In the genomic region with DNA sequence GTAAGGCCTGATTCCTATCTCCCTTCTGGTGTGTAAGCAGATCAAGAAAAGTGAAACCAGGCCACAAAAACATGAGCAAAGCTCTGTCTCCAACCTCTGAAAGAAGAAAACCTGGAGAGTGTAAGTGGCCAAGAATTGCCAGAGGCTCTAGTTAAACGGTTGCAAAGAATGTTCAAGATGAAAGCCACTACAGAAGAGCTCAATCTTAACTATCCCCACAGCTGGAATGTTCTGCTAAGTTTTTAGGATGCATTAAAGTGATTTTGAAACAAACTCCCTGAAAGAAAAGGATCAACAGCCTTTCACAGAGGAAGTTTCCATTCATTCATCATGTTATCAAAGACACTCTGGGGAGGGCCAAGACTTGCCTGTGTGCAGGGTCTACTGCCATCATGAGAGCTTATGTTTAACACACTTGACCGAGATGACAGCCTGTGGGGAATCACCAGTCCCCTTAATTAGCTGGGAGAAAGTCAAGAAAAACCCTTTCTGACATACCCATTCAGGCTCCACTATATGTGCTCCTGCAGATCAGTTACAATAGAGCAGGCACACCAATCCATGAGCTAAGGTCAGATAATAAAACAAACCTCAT, we compare ENCODE assay signal across 1 cellular context.
TF ChIP-seq lines count a peak whose summit lies in the region.

No MANE protein-coding gene starts in this region.

TF ChIP-seq in GM12878, 131 proteins besides CTCF, POLR2A, EP300 and RAD21 (continued from another document):
- TF ChIP-seq PKNOX1 (IDR thresholded peaks at IDR 0.05) (no peak), NR2C2 (IDR thresholded peaks at IDR 0.05; ENCODE audit: borderline replicate concordance, control insufficient read depth, insufficient read length, low read depth) (no peak), JUNB (IDR thresholded peaks at IDR 0.05) (no peak), CEBPB (IDR thresholded peaks at IDR 0.05; ENCODE audit: borderline replicate concordance in 1 of 2, low read depth in 2 of 2, low read length in 2 of 2) (no peak), JUND (IDR thresholded peaks at IDR 0.05; ENCODE audit: low read depth, low read length) (no peak), BCLAF1 (IDR thresholded peaks at IDR 0.05) (no peak), HCFC1 (IDR thresholded peaks at IDR 0.05; ENCODE audit: low read length) (no peak), ATF2 (IDR thresholded peaks at IDR 0.05; ENCODE audit: low read length) (no peak), HSF1 (IDR thresholded peaks at IDR 0.05; ENCODE audit: low read depth, low read length) (no peak), KAT2A (conservative IDR thresholded peaks at IDR 0.05; ENCODE audit: control insufficient read depth, low read depth, low read length) (no peak), MTA2 (IDR thresholded peaks at IDR 0.05; ENCODE audit: low read depth) (peak; percentile 34; the same call in 1 of the 2 replicates), RBBP5 (conservative IDR thresholded peaks at IDR 0.05) (no peak), RB1 (IDR thresholded peaks at IDR 0.05; ENCODE audit: borderline replicate concordance) (no peak), WRNIP1 (IDR thresholded peaks at IDR 0.05; ENCODE audit: borderline replicate concordance, low read depth, low read length) (no peak), DPF2 (IDR thresholded peaks at IDR 0.05) (peak; percentile 23; the same call in 1 of the 2 replicates), ZSCAN29 (IDR thresholded peaks at IDR 0.05) (no peak), CHD2 (IDR thresholded peaks at IDR 0.05; ENCODE audit: borderline replicate concordance, low read depth, low read length) (no peak), FOS (IDR thresholded peaks at IDR 0.05; ENCODE audit: borderline replicate concordance, extremely low read depth, insufficient read length) (no peak), GATAD2B (conservative IDR thresholded peaks at IDR 0.05; ENCODE audit: low read depth) (0 out of 2 replicates have a peak, but pooled peaks have one; percentile 23), ZNF217 (IDR thresholded peaks at IDR 0.05) (no peak), MAX (IDR thresholded peaks at IDR 0.05; ENCODE audit: low read depth, low read length) (no peak), SMC3 (IDR thresholded peaks at IDR 0.05; ENCODE audit: borderline replicate concordance, low read length) (no peak), ZBTB33 (IDR thresholded peaks at IDR 0.05) (no peak), TCF3 (IDR thresholded peaks at IDR 0.05; ENCODE audit: borderline replicate concordance, insufficient read depth, low read depth, low read length) (no peak), NFXL1 (IDR thresholded peaks at IDR 0.05; ENCODE audit: borderline replicate concordance) (no peak), IKZF1 (conservative IDR thresholded peaks at IDR 0.05) (peak; percentile 54)
- TF ChIP-seq, protein P1, sequence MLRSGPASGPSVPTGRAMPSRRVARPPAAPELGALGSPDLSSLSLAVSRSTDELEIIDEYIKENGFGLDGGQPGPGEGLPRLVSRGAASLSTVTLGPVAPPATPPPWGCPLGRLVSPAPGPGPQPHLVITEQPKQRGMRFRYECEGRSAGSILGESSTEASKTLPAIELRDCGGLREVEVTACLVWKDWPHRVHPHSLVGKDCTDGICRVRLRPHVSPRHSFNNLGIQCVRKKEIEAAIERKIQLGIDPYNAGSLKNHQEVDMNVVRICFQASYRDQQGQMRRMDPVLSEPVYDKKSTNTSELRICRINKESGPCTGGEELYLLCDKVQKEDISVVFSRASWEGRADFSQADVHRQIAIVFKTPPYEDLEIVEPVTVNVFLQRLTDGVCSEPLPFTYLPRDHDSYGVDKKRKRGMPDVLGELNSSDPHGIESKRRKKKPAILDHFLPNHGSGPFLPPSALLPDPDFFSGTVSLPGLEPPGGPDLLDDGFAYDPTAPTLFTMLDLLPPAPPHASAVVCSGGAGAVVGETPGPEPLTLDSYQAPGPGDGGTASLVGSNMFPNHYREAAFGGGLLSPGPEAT (IDR thresholded peaks at IDR 0.05; ENCODE audit: low read depth): peak; percentile 21; the same call in 1 of the 2 replicates
- TF ChIP-seq, protein P2, sequence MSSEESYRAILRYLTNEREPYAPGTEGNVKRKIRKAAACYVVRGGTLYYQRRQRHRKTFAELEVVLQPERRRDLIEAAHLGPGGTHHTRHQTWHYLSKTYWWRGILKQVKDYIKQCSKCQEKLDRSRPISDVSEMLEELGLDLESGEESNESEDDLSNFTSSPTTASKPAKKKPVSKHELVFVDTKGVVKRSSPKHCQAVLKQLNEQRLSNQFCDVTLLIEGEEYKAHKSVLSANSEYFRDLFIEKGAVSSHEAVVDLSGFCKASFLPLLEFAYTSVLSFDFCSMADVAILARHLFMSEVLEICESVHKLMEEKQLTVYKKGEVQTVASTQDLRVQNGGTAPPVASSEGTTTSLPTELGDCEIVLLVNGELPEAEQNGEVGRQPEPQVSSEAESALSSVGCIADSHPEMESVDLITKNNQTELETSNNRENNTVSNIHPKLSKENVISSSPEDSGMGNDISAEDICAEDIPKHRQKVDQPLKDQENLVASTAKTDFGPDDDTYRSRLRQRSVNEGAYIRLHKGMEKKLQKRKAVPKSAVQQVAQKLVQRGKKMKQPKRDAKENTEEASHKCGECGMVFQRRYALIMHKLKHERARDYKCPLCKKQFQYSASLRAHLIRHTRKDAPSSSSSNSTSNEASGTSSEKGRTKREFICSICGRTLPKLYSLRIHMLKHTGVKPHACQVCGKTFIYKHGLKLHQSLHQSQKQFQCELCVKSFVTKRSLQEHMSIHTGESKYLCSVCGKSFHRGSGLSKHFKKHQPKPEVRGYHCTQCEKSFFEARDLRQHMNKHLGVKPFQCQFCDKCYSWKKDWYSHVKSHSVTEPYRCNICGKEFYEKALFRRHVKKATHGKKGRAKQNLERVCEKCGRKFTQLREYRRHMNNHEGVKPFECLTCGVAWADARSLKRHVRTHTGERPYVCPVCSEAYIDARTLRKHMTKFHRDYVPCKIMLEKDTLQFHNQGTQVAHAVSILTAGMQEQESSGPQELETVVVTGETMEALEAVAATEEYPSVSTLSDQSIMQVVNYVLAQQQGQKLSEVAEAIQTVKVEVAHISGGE (CRISPR knock-in tag; IDR thresholded peaks at IDR 0.05): no peak
